In genomic region chr2:37168217-37168981, GRCh38 we compare ENCODE assay signal across 8 cellular contexts. TPM values are rescaled to one million over a fixed set of nuclear protein-coding genes. Genes with fewer than 3 reads are reported as not detected.
A peak's percentile ranks its signal among the peaks of the same experiment; 100 is the strongest.
DNase-seq lines count a peak whose midpoint lies in the region; ATAC-seq and TF ChIP-seq lines count a peak whose summit lies in the region.

No MANE protein-coding gene starts in this region.

- no peak overlapping the region for H3K4me3 Mint-ChIP-seq in chondrocyte (ENCODE audit: unreplicated experiment)

- H3K27me3 ChIP-seq in HL-60 (ENCODE audit: insufficient read depth, poor library complexity, severe bottlenecking) (no peaks in the 10 kb centered on the region), liver (ENCODE audit: control insufficient read depth in 4 of 4, insufficient read depth in 4 of 4, low read length in 3 of 4) (no peaks in the 10 kb centered on the region)

- peaks cover 12% of the 10 kb centered on the region for H3K4me1 Mint-ChIP-seq in chondrocyte (ENCODE audit: low read depth)

- peaks cover 2 to 3% (median 3%) of the 10 kb centered on the region in 4 donors for H3K4me1 ChIP-seq in liver (ENCODE audit: control insufficient read depth in 4 of 4, insufficient read depth in 4 of 4, low read length in 3 of 4)

- DNase-seq in Right ventricle myocardium inferior (ENCODE audit: missing footprints) (peak; percentile 55), cardiac septum (ENCODE audit: low spot score) (no peak), HL-60 (ENCODE audit: low read depth in 1 of 2, low spot score in 1 of 2) (peak in 1 of 2 experiments; percentile 54), RPMI7951 (ENCODE audit: low read depth) (peak; percentile 54), chondrocyte (ENCODE audit: low spot score) (no peak)

- H3K27ac ChIP-seq in HL-60 (replicated peaks) (no peak overlapping the region), liver (ENCODE audit: low read depth in 1 of 2, low read length in 2 of 2) (no peak overlapping the region)

- ATAC-seq in Right ventricle myocardium inferior (no peak), GM18505 (IDR thresholded peaks at IDR 0.05; ENCODE audit: unreplicated experiment) (no peak), GM21447 (IDR thresholded peaks at IDR 0.05; ENCODE audit: unreplicated experiment) (no peak)

- H3K36me3 ChIP-seq in liver (ENCODE audit: control insufficient read depth in 4 of 4, insufficient read depth in 3 of 4, low read depth in 1 of 4, low read length in 3 of 4), result no peaks in the 10 kb centered on the region

- H3K9me3 Mint-ChIP-seq in chondrocyte (ENCODE audit: low read depth), result peaks cover 15% of the 10 kb centered on the region

- H3K9ac ChIP-seq in liver (ENCODE audit: low read depth in 1 of 2, low read length in 2 of 2), result no peak overlapping the region

- WGBS in liver, result 42% methylated on average over 17 of the region's 17 CpGs

- peaks cover 4% of the 10 kb centered on the region for H3K36me3 Mint-ChIP-seq in chondrocyte (ENCODE audit: low read depth)

- H3K4me3 ChIP-seq in HL-60 (replicated peaks; ENCODE audit: insufficient read depth, low read length) (no peak overlapping the region), liver (ENCODE audit: low read depth in 1 of 3, low read length in 3 of 3) (no peak overlapping the region)

- intact Hi-C loops in Right ventricle myocardium inferior (cut with DNase I) (loop anchor here (10.0 kb wide), 1 partner anchor 706 kb away; no protein-coding TSS in a partner anchor), cardiac septum (cut with DNase I) (loop anchor here (10.0 kb wide), 1 partner anchor 716 kb away; no protein-coding TSS in a partner anchor)

- no peak overlapping the region for H3K27ac Mint-ChIP-seq in chondrocyte (ENCODE audit: unreplicated experiment)

- no peaks in the 10 kb centered on the region for H3K9me3 ChIP-seq in liver (ENCODE audit: control insufficient read depth in 4 of 4, low read length in 3 of 4)

- no peaks in the 10 kb centered on the region for H3K27me3 Mint-ChIP-seq in chondrocyte (ENCODE audit: low read depth)

- no peak for TF ChIP-seq POLR2A in GM18505 (IDR thresholded peaks at IDR 0.05; ENCODE audit: borderline replicate concordance, extremely low read depth, insufficient read depth, insufficient read length)

- TF ChIP-seq CTCF in HL-60 (IDR thresholded peaks at IDR 0.05; ENCODE audit: insufficient read depth, low read length), result peak; percentile 43
- TF ChIP-seq CTCF in chondrocyte (IDR thresholded peaks at IDR 0.05), result peak; percentile 86
- TF ChIP-seq CTCF in liver (IDR thresholded peaks at IDR 0.05; ENCODE audit: low read depth, low read length, missing input control), result peak; percentile 58

- peak; percentile 74 to 80 for TF ChIP-seq RAD21 in liver (IDR thresholded peaks at IDR 0.05)

TF ChIP-seq in liver, 16 proteins besides CTCF, POLR2A, EP300 and RAD21:
- TF ChIP-seq FOXA1 (IDR thresholded peaks at IDR 0.05) (no peak), JUND (IDR thresholded peaks at IDR 0.05) (no peak), REST (IDR thresholded peaks at IDR 0.05) (no peak), ZBTB33 (IDR thresholded peaks at IDR 0.05) (no peak), MAX (IDR thresholded peaks at IDR 0.05) (no peak), TAF1 (conservative IDR thresholded peaks at IDR 0.05) (no peak), EGR1 (IDR thresholded peaks at IDR 0.05; ENCODE audit: low read depth in 2 of 2) (no peak), ATF3 (IDR thresholded peaks at IDR 0.05) (no peak), YY1 (IDR thresholded peaks at IDR 0.05) (no peak), HNF4G (IDR thresholded peaks at IDR 0.05) (no peak), HNF4A (conservative IDR thresholded peaks at IDR 0.05) (no peak)

RNA-seq across cellular contexts. Expression of gene EIF2AK2, which starts 11.6 kb away (rescaled TPM):
- total RNA-seq in Right ventricle myocardium inferior (20.7 TPM), cardiac septum (17.9 TPM), chondrocyte (46.4 to 57.5 TPM (median 50.4 TPM) in 3 replicates), liver (10 to 100 TPM; 14.9 to 20.0 TPM)
- 26.3 and 30.9 TPM in 2 replicates for total RNA-seq in RPMI7951 (2014; rRNA removed; shearing (Covaris generic))
- 10 to 100 TPM in 1 of 2 donors, 1 to 10 TPM in 1; 4.4 to 11.4 TPM for polyA plus RNA-seq in liver

RNA-seq across cellular contexts. Expression of gene SULT6B1, which starts 20.1 kb away (rescaled TPM):
- total RNA-seq in Right ventricle myocardium inferior (not detected), cardiac septum (not detected), chondrocyte (not detected in 3 replicates), liver (not detected)
- not detected in 2 replicates for total RNA-seq in RPMI7951 (2014; rRNA removed; shearing (Covaris generic))
- not detected for polyA plus RNA-seq in liver

RNA-seq across cellular contexts. Expression of gene CEBPZOS, which starts 27.9 kb away (rescaled TPM):
- total RNA-seq in Right ventricle myocardium inferior (65.0 TPM), cardiac septum (49.1 TPM), chondrocyte (not detected in 3 replicates), liver (10 to 100 TPM; 10.2 to 16.8 TPM)
- total RNA-seq in RPMI7951 (2014; rRNA removed; shearing (Covaris generic)), result 33.3 and 34.9 TPM in 2 replicates
- 10 to 100 TPM in 1 of 2 donors, 1 to 10 TPM in 1; 9.1 to 22.9 TPM for polyA plus RNA-seq in liver

Comparison
In these comparisons a context has a peak if more than half of its experiments do, and no peak if none do; other contexts are left out.
1. DNase-seq: peak in Right ventricle myocardium inferior (single experiment) and RPMI7951 (single experiment); none in cardiac septum (single experiment) and chondrocyte (single experiment).
2. RNA of gene CEBPZOS, which starts 27.9 kb away (total RNA-seq): 65.0 TPM in Right ventricle myocardium inferior (single experiment), 49.1 TPM in cardiac septum (single experiment), 33.3 to 34.9 TPM in RPMI7951 and 10.2 to 16.8 TPM in liver; not detected in chondrocyte; every median in the first group is over 10 times any median in the second.
3. Peak in every context shown above with its lines, with median percentiles within 50 percentile points of each other: CTCF ChIP-seq.